In the genomic region with DNA sequence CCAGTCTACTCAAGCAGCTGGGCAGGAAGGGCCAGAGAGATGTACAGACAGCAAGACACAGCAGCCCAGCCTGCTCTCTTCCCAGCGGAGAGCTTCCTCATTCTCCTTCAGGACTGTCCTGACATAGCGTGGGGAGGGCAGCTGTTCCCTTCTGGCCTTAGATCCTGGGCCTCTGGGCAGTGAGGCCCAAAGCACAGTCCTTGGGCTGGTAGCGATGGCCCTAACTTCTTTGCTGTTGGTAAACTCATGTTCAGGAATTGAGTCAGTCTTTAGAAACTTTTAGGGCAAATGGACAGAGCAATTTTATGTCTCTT, we compare ENCODE assay signal across 10 cellular contexts.
DNase-seq lines count a peak whose midpoint lies in the region; ATAC-seq and TF ChIP-seq lines count a peak whose summit lies in the region.
"Had no signal": no experiment of that assay in that cellular context is flagged by ENCODE, and none has a peak within 500 bp of the region (broad histone marks: within the 10 kb centered on the region; RNA-seq: fewer than 3 reads in every experiment).

No MANE protein-coding gene starts in this region.

- no peak overlapping the region for H3K27ac ChIP-seq in right atrium auricular region
- H3K27ac ChIP-seq in left ventricle myocardium inferior (replicated peaks), result peak overlapping the region; percentile 78

- H3K36me3 ChIP-seq in right atrium auricular region (peaks cover 18% of the 10 kb centered on the region), left ventricle myocardium inferior (peaks cover 33% of the 10 kb centered on the region)

- H3K27me3 ChIP-seq in right atrium auricular region, result no peaks in the 10 kb centered on the region
- no peaks in the 10 kb centered on the region for H3K27me3 ChIP-seq in left ventricle myocardium inferior (ENCODE audit: low read depth)

- intact Hi-C loops in Right ventricle myocardium superior (cut with DNase I) (no loop called here), left ventricle myocardium inferior (cut with micrococcal nuclease) (no loop called here), posterior vena cava (cut with DNase I) (loop anchor here in 1 of 2 donors (10.0 kb wide), 1 partner anchor 148 kb away; a partner anchor contains a TSS)

- TF ChIP-seq CTCF in right atrium auricular region (IDR thresholded peaks at IDR 0.05) (no peak), left ventricle myocardium inferior (IDR thresholded peaks at IDR 0.05; ENCODE audit: borderline replicate concordance) (no peak)

- peak; percentile 55 for ATAC-seq in Right ventricle myocardium superior (ENCODE audit: poor library complexity)
- no peak for ATAC-seq in HG03097 (IDR thresholded peaks at IDR 0.05; ENCODE audit: low FRiP score, unreplicated experiment)
- ATAC-seq: activated CD4-positive, alpha-beta T cell treated with anti-CD3 and anti-CD28 coated beads for 36 hours had no signal

- H3K4me3 ChIP-seq in right atrium auricular region (no peak overlapping the region), left ventricle myocardium inferior (no peak overlapping the region)
- H3K4me3 ChIP-seq: GM23248 had no signal

- H3K9me3 ChIP-seq in right atrium auricular region, result no peaks in the 10 kb centered on the region
- H3K9me3 ChIP-seq in left ventricle myocardium inferior (replicated peaks), result no peaks in the 10 kb centered on the region

- DNase-seq in Right ventricle myocardium superior (no peak), right atrium auricular region (ENCODE audit: low spot score) (no peak), left ventricle myocardium inferior (no peak), posterior vena cava (ENCODE audit: low spot score) (peak; percentile 47), NCI-H2107 (lab: John Stamatoyannopoulos, UW) (no peak), HUDEP-2 (lab: John Stamatoyannopoulos, UW; ENCODE audit: unreplicated experiment in 76 of 76) (no peak)
- DNase-seq in stimulated activated naive CD4-positive, alpha-beta T cell (lab: John Stamatoyannopoulos, UW), result no peak
- DNase-seq: activated CD4-positive, alpha-beta T cell treated with anti-CD3 and anti-CD28 coated beads for 36 hours; GM23248 had no signal

- H3K4me1 ChIP-seq in right atrium auricular region (peaks cover 0 to 62% of the 10 kb centered on the region in 2 donors), left ventricle myocardium inferior (peaks cover 93% of the 10 kb centered on the region)
